In the genomic region with DNA sequence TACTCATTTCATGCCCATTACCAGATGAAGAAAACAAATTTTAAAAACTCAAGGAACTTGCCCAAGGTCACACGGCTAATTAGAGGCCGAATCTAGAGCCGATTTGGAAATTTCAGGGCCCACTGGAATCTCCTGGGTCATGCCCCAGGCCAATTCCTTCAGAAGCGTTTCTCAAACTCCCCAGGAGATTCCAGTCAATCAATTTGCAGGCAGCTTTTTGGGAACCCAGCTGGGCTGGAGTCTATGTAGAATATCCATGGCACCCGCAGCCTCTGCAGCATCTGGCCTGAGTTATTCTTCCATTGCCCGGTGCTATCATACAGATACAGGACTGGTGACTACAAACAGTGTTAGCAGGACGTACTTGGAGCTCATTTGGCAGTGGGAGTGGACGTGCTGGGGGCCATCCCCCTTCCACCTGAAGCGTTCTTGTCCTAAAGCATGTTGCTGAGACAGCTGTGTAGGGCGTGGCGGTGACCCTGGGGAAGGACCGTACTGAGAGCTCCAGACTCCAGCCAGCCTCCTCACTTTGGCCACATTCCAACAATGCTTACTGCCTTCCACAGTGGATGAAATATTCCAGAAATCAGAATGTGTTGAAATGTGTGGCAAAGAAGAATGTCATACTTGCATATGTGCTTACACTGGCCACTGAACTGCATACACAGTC, we compare ENCODE assay signal across 1 cellular context.
TF ChIP-seq lines count a peak whose summit lies in the region.

No MANE protein-coding gene starts in this region.

TF ChIP-seq in HepG2, 621 proteins besides CTCF, POLR2A, EP300 and RAD21:
- no peak for TF ChIP-seq ZNF850 (CRISPR knock-in tag; conservative IDR thresholded peaks at IDR 0.05)
- TF ChIP-seq ARHGAP35 (CRISPR knock-in tag; IDR thresholded peaks at IDR 0.05; ENCODE audit: borderline replicate concordance), result no peak
- TF ChIP-seq, protein P1, sequence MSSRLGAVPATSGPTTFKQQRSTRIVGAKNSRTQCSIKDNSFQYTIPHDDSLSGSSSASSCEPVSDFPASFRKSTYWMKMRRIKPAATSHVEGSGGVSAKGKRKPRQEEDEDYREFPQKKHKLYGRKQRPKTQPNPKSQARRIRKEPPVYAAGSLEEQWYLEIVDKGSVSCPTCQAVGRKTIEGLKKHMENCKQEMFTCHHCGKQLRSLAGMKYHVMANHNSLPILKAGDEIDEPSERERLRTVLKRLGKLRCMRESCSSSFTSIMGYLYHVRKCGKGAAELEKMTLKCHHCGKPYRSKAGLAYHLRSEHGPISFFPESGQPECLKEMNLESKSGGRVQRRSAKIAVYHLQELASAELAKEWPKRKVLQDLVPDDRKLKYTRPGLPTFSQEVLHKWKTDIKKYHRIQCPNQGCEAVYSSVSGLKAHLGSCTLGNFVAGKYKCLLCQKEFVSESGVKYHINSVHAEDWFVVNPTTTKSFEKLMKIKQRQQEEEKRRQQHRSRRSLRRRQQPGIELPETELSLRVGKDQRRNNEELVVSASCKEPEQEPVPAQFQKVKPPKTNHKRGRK (CRISPR knock-in tag; IDR thresholded peaks at IDR 0.05), result no peak
- no peak for TF ChIP-seq ZNF160 (CRISPR knock-in tag; IDR thresholded peaks at IDR 0.05)
- no peak for TF ChIP-seq KLF12 (CRISPR knock-in tag; IDR thresholded peaks at IDR 0.05; ENCODE audit: borderline replicate concordance)
- TF ChIP-seq, protein P2, sequence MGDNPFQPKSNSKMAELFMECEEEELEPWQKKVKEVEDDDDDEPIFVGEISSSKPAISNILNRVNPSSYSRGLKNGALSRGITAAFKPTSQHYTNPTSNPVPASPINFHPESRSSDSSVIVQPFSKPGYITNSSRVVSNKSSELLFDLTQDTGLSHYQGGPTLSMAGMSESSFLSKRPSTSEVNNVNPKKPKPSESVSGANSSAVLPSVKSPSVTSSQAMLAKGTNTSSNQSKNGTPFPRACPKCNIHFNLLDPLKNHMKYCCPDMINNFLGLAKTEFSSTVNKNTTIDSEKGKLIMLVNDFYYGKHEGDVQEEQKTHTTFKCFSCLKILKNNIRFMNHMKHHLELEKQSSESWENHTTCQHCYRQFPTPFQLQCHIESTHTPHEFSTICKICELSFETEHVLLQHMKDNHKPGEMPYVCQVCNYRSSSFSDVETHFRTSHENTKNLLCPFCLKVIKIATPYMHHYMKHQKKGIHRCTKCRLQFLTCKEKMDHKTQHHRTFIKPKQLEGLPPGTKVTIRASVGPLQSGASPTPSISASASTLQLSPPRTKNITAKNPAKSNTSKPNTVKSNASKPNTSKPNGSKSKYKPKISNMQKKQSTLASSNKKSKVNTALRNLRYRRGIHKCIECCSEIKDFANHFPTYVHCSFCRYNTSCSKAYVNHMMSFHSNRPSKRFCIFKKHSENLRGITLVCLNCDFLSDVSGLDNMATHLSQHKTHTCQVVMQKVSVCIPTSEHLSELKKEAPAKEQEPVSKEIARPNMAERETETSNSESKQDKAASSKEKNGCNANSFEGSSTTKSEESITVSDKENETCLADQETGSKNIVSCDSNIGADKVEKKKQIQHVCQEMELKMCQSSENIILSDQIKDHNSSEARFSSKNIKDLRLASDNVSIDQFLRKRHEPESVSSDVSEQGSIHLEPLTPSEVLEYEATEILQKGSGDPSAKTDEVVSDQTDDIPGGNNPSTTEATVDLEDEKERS (CRISPR knock-in tag; IDR thresholded peaks at IDR 0.05), result no peak
TF ChIP-seq in HepG2: peak in this region for 0.
